8 cellular contexts compared by ENCODE assay signal in the genomic region with DNA sequence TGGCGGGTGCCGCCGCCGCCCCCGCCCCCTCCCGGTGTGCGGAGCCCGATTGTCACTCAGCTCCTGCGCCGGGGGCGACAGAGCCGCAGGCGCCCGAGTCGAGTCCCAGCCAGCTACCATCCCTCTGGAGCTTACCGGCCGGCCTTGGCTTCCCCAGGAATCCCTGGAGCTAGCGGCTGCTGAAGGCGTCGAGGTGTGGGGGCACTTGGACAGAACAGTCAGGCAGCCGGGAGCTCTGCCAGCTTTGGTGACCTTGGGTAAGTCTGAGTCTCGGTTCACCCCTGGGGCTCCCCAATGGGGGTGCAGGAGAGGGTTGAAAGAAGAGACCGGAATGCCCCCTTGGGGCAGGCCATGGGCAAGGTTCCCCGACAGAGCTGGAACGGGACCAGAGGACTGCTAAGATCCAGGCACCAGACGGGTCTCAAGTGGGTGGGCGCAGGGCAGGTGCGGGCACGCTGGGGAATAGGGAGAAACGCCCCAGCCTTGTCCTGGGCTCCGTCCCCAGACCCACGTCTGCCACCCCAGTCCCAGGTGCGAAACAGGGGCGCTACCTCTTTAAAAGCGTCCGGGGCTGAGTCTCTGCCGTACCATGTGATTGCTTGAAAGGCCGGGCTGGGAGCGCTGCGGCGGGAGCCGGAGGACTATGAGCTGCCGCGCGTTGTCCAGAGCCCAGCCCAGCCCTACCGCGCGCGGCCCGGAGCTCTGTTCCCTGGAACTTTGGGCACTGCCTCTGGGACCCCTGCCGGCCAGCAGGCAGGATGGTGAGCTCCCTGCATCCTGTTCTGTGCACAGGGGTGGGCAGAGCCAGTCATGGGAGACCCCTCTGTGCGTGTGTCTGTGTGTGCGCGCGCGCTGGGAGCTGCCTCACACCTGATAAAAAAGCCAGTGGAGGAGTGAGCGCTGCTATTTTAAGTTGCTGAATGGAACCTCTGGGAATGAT. TPM values are rescaled to one million over a fixed set of nuclear protein-coding genes. Genes with fewer than 3 reads are reported as not detected.
DNase-seq lines count a peak whose midpoint lies in the region; ATAC-seq and TF ChIP-seq lines count a peak whose summit lies in the region.

A gene (plus strand): TSS at position 55 of the 940 bp plus-strand sequence. CDS start 1,116 bp downstream, outside the sequence.

- peaks cover 11% of the 10 kb centered on the region for H3K27me3 ChIP-seq in CD8-positive, alpha-beta memory T cell (ENCODE audit: insufficient read depth, low read length, poor library complexity, severe bottlenecking)
- H3K27me3 ChIP-seq in neuron (ENCODE audit: insufficient read depth, low read length) = peaks cover 50% of the 10 kb centered on the region

- no peaks in the 10 kb centered on the region for H3K4me1 ChIP-seq in CD8-positive, alpha-beta memory T cell (ENCODE audit: insufficient read depth, low read length)
- H3K4me1 ChIP-seq in neuron (ENCODE audit: insufficient read depth, low read length) = peaks cover 4% of the 10 kb centered on the region

- H3K4me1 Mint-ChIP-seq in CD8-positive, alpha-beta memory T cell = peaks cover 7 to 14% (median 11%) of the 10 kb centered on the region in 3 donors
- peaks cover 16% of the 10 kb centered on the region for H3K4me1 Mint-ChIP-seq in activated B cell treated with CpG ODN at 0.5 μM for 24 hours

- H3K36me3 ChIP-seq in CD8-positive, alpha-beta memory T cell (ENCODE audit: insufficient read depth, low read length) = no peaks in the 10 kb centered on the region
- H3K36me3 ChIP-seq in neuron (ENCODE audit: insufficient read depth, low read length) = no peaks in the 10 kb centered on the region

- peak within 1 kb of the TSS in 1 of 8 donors; percentile 45 for H3K27ac Mint-ChIP-seq in CD8-positive, alpha-beta memory T cell
- no peak within 1 kb of the TSS for H3K27ac Mint-ChIP-seq in activated B cell treated with CpG ODN at 0.5 μM for 24 hours

- intact Hi-C loops in activated B cell treated with CpG ODN at 0.5 μM for 24 hours (cut with micrococcal nuclease) = no loop called here

- ATAC-seq in activated B cell treated with CpG ODN at 0.5 μM for 24 hours (ENCODE audit: low read depth) (no peak), HG03025 (IDR thresholded peaks at IDR 0.05; ENCODE audit: low FRiP score, unreplicated experiment) (no peak)

- no peak within 1 kb of the TSS for H3K27ac ChIP-seq in CD8-positive, alpha-beta memory T cell (ENCODE audit: low read depth, low read length)

- no peaks in the 10 kb centered on the region for H3K36me3 Mint-ChIP-seq in CD8-positive, alpha-beta memory T cell
- H3K36me3 Mint-ChIP-seq in activated B cell treated with CpG ODN at 0.5 μM for 24 hours (ENCODE audit: low read depth) = no peaks in the 10 kb centered on the region

- no peaks in the 10 kb centered on the region for H3K9me3 Mint-ChIP-seq in CD8-positive, alpha-beta memory T cell
- H3K9me3 Mint-ChIP-seq in activated B cell treated with CpG ODN at 0.5 μM for 24 hours = no peaks in the 10 kb centered on the region

- no peak for TF ChIP-seq CTCF in activated B cell treated with CpG ODN at 0.5 μM for 24 hours (IDR thresholded peaks at IDR 0.05)

- no peaks in the 10 kb centered on the region for H3K9me3 ChIP-seq in CD8-positive, alpha-beta memory T cell (ENCODE audit: low read length)
- no peaks in the 10 kb centered on the region for H3K9me3 ChIP-seq in neuron (ENCODE audit: low read length)

- POLR2A ChIA-PET in CD8-positive, alpha-beta memory T cell (lab: Charles Lee) = no interaction called here
- POLR2A ChIA-PET in activated B cell treated with CpG ODN at 0.5 μM for 24 hours (lab: Charles Lee) = no interaction called here

- peak within 1 kb of the TSS in 5 of 7 donors; percentile 22 to 50 (median 49) for H3K4me3 Mint-ChIP-seq in CD8-positive, alpha-beta memory T cell
- peak within 1 kb of the TSS; percentile 28 for H3K4me3 Mint-ChIP-seq in activated B cell treated with CpG ODN at 0.5 μM for 24 hours

- peak in 1 of 5 donors; percentile 9 for DNase-seq in CD8-positive, alpha-beta memory T cell
- no peak for DNase-seq in Jurkat, Clone E6-1 (ENCODE audit: low read depth, low spot score)
- DNase-seq in activated B cell treated with CpG ODN at 0.5 μM for 24 hours = no peak
- DNase-seq in glomerular visceral epithelial cell (ENCODE audit: extremely low spot score) = peak; percentile 73
- no peak for DNase-seq in activated CD4-positive, CD25-positive, alpha-beta regulatory T cell (lab: John Stamatoyannopoulos, UW)
- no peak for DNase-seq in stimulated activated CD4-positive, alpha-beta T cell treated with anti-CD3 and anti-CD28 coated beads, Interleukin-4, amount 100 ng/mL, for 1 hour

- peak within 1 kb of the TSS; percentile 56 for H2AFZ ChIP-seq in neuron (ENCODE audit: low read depth, low read length)

- H3K4me3 ChIP-seq in CD8-positive, alpha-beta memory T cell (ENCODE audit: low read length) = no peak within 1 kb of the TSS
- H3K4me3 ChIP-seq in Jurkat, Clone E6-1 (ENCODE audit: low read length) = peak within 1 kb of the TSS; percentile 57
- peak within 1 kb of the TSS; percentile 38 for H3K4me3 ChIP-seq in neuron (ENCODE audit: low read length)

- CTCF ChIA-PET in CD8-positive, alpha-beta memory T cell (lab: Charles Lee) = no interaction called here
- CTCF ChIA-PET in activated B cell treated with CpG ODN at 0.5 μM for 24 hours (lab: Charles Lee) = no interaction called here

- H3K27me3 Mint-ChIP-seq in CD8-positive, alpha-beta memory T cell = peaks cover 48 to 75% of the 10 kb centered on the region in 2 donors
- H3K27me3 Mint-ChIP-seq in activated B cell treated with CpG ODN at 0.5 μM for 24 hours = peaks cover 34% of the 10 kb centered on the region

RNA-seq across cellular contexts. Expression of the gene that starts here (rescaled TPM):
- total RNA-seq in CD8-positive, alpha-beta memory T cell = not detected
- polyA plus RNA-seq in CD8-positive, alpha-beta memory T cell = not detected
- 4.9 TPM for polyA plus RNA-seq in Jurkat, Clone E6-1 (2012; ENCODE audit: insufficient read depth, insufficient read length)
- not detected in 2 replicates for total RNA-seq in activated B cell treated with CpG ODN at 0.5 μM for 24 hours
